In genomic region chr6:155227076-155227475, GRCh38 we compare ENCODE assay signal across 2 cellular contexts.
TF ChIP-seq lines count a peak whose summit lies in the region.

No MANE protein-coding gene starts in this region.

TF ChIP-seq in GM23338, 12 proteins besides CTCF, POLR2A, EP300 and RAD21 (continued from another document):
- TF ChIP-seq ETS1 (IDR thresholded peaks at IDR 0.05): no peak
- no peak for TF ChIP-seq ZNF331 (CRISPR knock-in tag; IDR thresholded peaks at IDR 0.05; ENCODE audit: low read depth)
- no peak for TF ChIP-seq JUNB (IDR thresholded peaks at IDR 0.05; ENCODE audit: unreplicated experiment)

TF ChIP-seq in WTC11, 78 proteins besides CTCF, POLR2A, EP300 and RAD21 (continued from another document):
- TF ChIP-seq FOXJ3 (CRISPR knock-in tag; IDR thresholded peaks at IDR 0.05; ENCODE audit: borderline replicate concordance) (no peak), ZNF416 (CRISPR knock-in tag; IDR thresholded peaks at IDR 0.05) (no peak), STAT6 (CRISPR knock-in tag; conservative IDR thresholded peaks at IDR 0.05; ENCODE audit: low read depth) (no peak), NR3C1 (CRISPR knock-in tag; conservative IDR thresholded peaks at IDR 0.05; ENCODE audit: low read depth) (no peak), ATF6 (CRISPR knock-in tag; IDR thresholded peaks at IDR 0.05) (no peak)
